1 cellular context compared by ENCODE assay signal in the genomic region with DNA sequence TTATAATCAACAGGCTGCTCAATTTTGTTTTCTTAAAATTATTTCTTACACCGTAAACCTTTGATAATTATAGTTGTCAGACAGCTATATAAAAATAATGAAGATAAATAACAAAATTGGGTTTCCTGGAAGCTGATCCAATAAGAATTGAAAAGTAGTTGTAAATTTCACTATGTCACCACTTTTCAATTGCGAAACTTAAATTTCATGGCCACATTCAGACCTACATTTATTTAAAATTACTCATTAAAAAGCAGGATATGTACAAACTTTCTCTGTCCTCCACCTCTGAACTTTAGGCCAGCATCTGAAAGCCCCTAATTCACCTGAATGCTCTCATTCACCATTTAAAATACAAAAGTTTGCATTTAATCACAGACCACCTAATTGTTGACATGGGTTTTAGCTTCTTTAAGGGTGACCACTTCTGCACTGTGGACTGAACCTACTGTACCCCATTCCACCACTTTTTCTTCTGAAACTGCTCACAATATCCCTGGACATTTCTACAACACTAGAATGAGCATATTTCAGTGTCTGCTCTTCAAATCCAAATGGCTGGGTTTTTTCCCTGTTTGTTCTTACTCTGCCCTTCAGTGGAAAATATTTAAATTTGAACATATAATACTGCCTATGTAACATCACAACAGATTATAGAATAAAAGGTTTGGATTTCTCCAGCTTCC.
TF ChIP-seq lines count a peak whose summit lies in the region.

No MANE protein-coding gene starts in this region.

TF ChIP-seq in HepG2, 621 proteins besides CTCF, POLR2A, EP300 and RAD21:
- TF ChIP-seq TGIF2 (CRISPR knock-in tag; IDR thresholded peaks at IDR 0.05) (peak; percentile 5; the same call in 1 of the 2 replicates), ZNF124 (CRISPR knock-in tag; IDR thresholded peaks at IDR 0.05) (no peak), RBFOX2 (IDR thresholded peaks at IDR 0.05; ENCODE audit: low read depth, low read length) (peak; percentile 77), SOX13 (IDR thresholded peaks at IDR 0.05) (no peak), SOX13 (CRISPR knock-in tag; conservative IDR thresholded peaks at IDR 0.05 in 1 of 2, IDR thresholded peaks at IDR 0.05 in 1 of 2) (0 out of 4 replicates have a peak, but pooled peaks of 1 of the 2 experiments have one; percentile 16), TCF12 (IDR thresholded peaks at IDR 0.05) (no peak), TCF12 (CRISPR knock-in tag; IDR thresholded peaks at IDR 0.05) (0 out of 2 replicates have a peak, but pooled peaks have one; percentile 1), PAF1 (CRISPR knock-in tag; IDR thresholded peaks at IDR 0.05) (peak; percentile 84), PHF5A (CRISPR knock-in tag; IDR thresholded peaks at IDR 0.05; ENCODE audit: low read depth, unreplicated experiment) (no peak), HNRNPUL1 (IDR thresholded peaks at IDR 0.05; ENCODE audit: low read depth, low read length) (no peak), SRSF4 (IDR thresholded peaks at IDR 0.05; ENCODE audit: low read depth, low read length, poor library complexity, severe bottlenecking) (peak; percentile 35), ZNF850 (CRISPR knock-in tag; conservative IDR thresholded peaks at IDR 0.05) (0 out of 2 replicates have a peak, but pooled peaks have one; percentile 25), ZSCAN9 (CRISPR knock-in tag; IDR thresholded peaks at IDR 0.05; ENCODE audit: borderline replicate concordance) (no peak), ZNF652 (CRISPR knock-in tag; IDR thresholded peaks at IDR 0.05; ENCODE audit: borderline replicate concordance, low read depth) (0 out of 2 replicates have a peak, but pooled peaks have one; percentile 2), AGO2 (optimal IDR thresholded peaks at IDR 0.05; ENCODE audit: low read depth, low read length) (peak; percentile 66), SSRP1 (CRISPR knock-in tag; IDR thresholded peaks at IDR 0.05) (peak; percentile 86; the same call in 1 of the 2 replicates), RBM22 (optimal IDR thresholded peaks at IDR 0.05; ENCODE audit: low read length) (peak; percentile 96), ZNF749 (CRISPR knock-in tag; IDR thresholded peaks at IDR 0.05; ENCODE audit: borderline replicate concordance) (no peak), HDAC6 (IDR thresholded peaks at IDR 0.05; ENCODE audit: low read depth, low read length) (0 out of 2 replicates have a peak, but pooled peaks have one; percentile 22), SNAI1 (CRISPR knock-in tag; IDR thresholded peaks at IDR 0.05; ENCODE audit: borderline replicate concordance) (0 out of 2 replicates have a peak, but pooled peaks have one; percentile 36)
- TF ChIP-seq, protein P1, sequence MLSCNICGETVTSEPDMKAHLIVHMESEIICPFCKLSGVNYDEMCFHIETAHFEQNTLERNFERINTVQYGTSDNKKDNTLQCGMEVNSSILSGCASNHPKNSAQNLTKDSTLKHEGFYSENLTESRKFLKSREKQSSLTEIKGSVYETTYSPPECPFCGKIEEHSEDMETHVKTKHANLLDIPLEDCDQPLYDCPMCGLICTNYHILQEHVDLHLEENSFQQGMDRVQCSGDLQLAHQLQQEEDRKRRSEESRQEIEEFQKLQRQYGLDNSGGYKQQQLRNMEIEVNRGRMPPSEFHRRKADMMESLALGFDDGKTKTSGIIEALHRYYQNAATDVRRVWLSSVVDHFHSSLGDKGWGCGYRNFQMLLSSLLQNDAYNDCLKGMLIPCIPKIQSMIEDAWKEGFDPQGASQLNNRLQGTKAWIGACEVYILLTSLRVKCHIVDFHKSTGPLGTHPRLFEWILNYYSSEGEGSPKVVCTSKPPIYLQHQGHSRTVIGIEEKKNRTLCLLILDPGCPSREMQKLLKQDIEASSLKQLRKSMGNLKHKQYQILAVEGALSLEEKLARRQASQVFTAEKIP (CRISPR knock-in tag; IDR thresholded peaks at IDR 0.05; ENCODE audit: borderline replicate concordance): no peak
- TF ChIP-seq, protein P2, sequence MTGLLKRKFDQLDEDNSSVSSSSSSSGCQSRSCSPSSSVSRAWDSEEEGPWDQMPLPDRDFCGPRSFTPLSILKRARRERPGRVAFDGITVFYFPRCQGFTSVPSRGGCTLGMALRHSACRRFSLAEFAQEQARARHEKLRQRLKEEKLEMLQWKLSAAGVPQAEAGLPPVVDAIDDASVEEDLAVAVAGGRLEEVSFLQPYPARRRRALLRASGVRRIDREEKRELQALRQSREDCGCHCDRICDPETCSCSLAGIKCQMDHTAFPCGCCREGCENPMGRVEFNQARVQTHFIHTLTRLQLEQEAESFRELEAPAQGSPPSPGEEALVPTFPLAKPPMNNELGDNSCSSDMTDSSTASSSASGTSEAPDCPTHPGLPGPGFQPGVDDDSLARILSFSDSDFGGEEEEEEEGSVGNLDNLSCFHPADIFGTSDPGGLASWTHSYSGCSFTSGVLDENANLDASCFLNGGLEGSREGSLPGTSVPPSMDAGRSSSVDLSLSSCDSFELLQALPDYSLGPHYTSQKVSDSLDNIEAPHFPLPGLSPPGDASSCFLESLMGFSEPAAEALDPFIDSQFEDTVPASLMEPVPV (CRISPR knock-in tag; IDR thresholded peaks at IDR 0.05): 0 out of 2 replicates have a peak, but pooled peaks have one; percentile 42
